10 cellular contexts compared by ENCODE assay signal in genomic region chr17:50209472-50210248, GRCh38. TPM values are rescaled to one million over a fixed set of nuclear protein-coding genes. Genes with fewer than 3 reads are reported as not detected.
DNase-seq lines count a peak whose midpoint lies in the region; ATAC-seq and TF ChIP-seq lines count a peak whose summit lies in the region.
"Had no signal": no experiment of that assay in that cellular context is flagged by ENCODE, and none has a peak within 500 bp of the region (broad histone marks: within the 10 kb centered on the region; RNA-seq: fewer than 3 reads in every experiment).

No MANE protein-coding gene starts in this region.

- H3K4me2 ChIP-seq in PC-3 (ENCODE audit: low read length) (peak overlapping the region; percentile 79), neuronal stem cell (ENCODE audit: insufficient read depth, low read length, poor library complexity, severe bottlenecking) (peak overlapping the region; percentile 11)

- peak overlapping the region; percentile 95 for H4K91ac ChIP-seq in neuronal stem cell (ENCODE audit: low read depth, low read length, poor library complexity)

- no peak overlapping the region for H3K14ac ChIP-seq in neuronal stem cell (ENCODE audit: low read length)

- H3K36me3 Mint-ChIP-seq in activated naive CD4-positive, alpha-beta T cell treated with anti-CD3 and anti-CD28 coated beads for 36 hours (ENCODE audit: low read depth) = no peaks in the 10 kb centered on the region
- H3K36me3 Mint-ChIP-seq: stimulated activated naive B cell treated with anti-CD40 and anti-IgM and Interleukin-4, amounts not matched to agents 10 μg/mL and 1 μg/mL and 100 μg/mL, for 72 hours had no signal

- H3K4me1 ChIP-seq in PC-3 (ENCODE audit: insufficient read depth, low read length) (peaks cover 16% of the 10 kb centered on the region), neuronal stem cell (ENCODE audit: control insufficient read depth in 2 of 2, insufficient read depth in 1 of 2, low read depth in 1 of 2, low read length in 2 of 2) (peaks cover 33 to 49% of the 10 kb centered on the region in 2 donors)

- H3K36me3 ChIP-seq in PC-3 (ENCODE audit: low read depth, low read length) (no peaks in the 10 kb centered on the region), neuronal stem cell (replicated peaks in 1 of 2; ENCODE audit: control insufficient read depth in 2 of 2, insufficient read depth in 2 of 2, low read length in 2 of 2) (no peaks in the 10 kb centered on the region)

- TF ChIP-seq CTCF in PC-3 (conservative IDR thresholded peaks at IDR 0.05; ENCODE audit: low read depth, low read length) = no peak
- no peak for TF ChIP-seq CTCF in fibroblast of mammary gland (conservative IDR thresholded peaks at IDR 0.05; ENCODE audit: control insufficient read depth, insufficient read depth, low read depth, low read length)

- H3K79me2 ChIP-seq in PC-3 (ENCODE audit: low read length) = no peaks in the 10 kb centered on the region

- peaks cover 30% of the 10 kb centered on the region for H3K4me1 Mint-ChIP-seq in activated naive CD4-positive, alpha-beta T cell treated with anti-CD3 and anti-CD28 coated beads for 36 hours (ENCODE audit: low read depth)

- peaks cover 25% of the 10 kb centered on the region for H3K27me3 Mint-ChIP-seq in activated naive CD4-positive, alpha-beta T cell treated with anti-CD3 and anti-CD28 coated beads for 36 hours (ENCODE audit: low read depth)

- H2AFZ ChIP-seq in PC-3 (ENCODE audit: low read length) = no peak overlapping the region
- peak overlapping the region; percentile 82 for H2AFZ ChIP-seq in neuronal stem cell (ENCODE audit: low read length)

- H4K20me1 ChIP-seq in PC-3 (ENCODE audit: low read length) = no peaks in the 10 kb centered on the region

- peak overlapping the region; percentile 84 for H3K18ac ChIP-seq in neuronal stem cell (ENCODE audit: low read length)

- H3K4me3 Mint-ChIP-seq in activated naive CD4-positive, alpha-beta T cell treated with anti-CD3 and anti-CD28 coated beads for 36 hours = no peak overlapping the region
- H3K4me3 Mint-ChIP-seq: stimulated activated naive B cell treated with anti-CD40 and anti-IgM and Interleukin-4, amounts not matched to agents 10 μg/mL and 1 μg/mL and 100 μg/mL, for 72 hours had no signal

- H2BK15ac ChIP-seq in neuronal stem cell (ENCODE audit: low read length) = peak overlapping the region; percentile 30

- ATAC-seq in PC-3 = no peak
- ATAC-seq in HG02798 (IDR thresholded peaks at IDR 0.05; ENCODE audit: poor library complexity, unreplicated experiment) = no peak
- ATAC-seq: stimulated activated naive B cell treated with anti-CD40 and anti-IgM and Interleukin-4, amounts not matched to agents 10 μg/mL and 1 μg/mL and 100 μg/mL, for 72 hours had no signal

- H4K8ac ChIP-seq in neuronal stem cell (ENCODE audit: low read depth, low read length) = no peak overlapping the region

- no peaks in the 10 kb centered on the region for H3K9me2 ChIP-seq in PC-3 (replicated peaks; ENCODE audit: low read length)

- no peak overlapping the region for H3K4me3 ChIP-seq in PC-3 (ENCODE audit: low read length)
- peak overlapping the region; percentile 20 for H3K4me3 ChIP-seq in fibroblast of mammary gland (ENCODE audit: control insufficient read depth, low read depth, low read length)
- H3K4me3 ChIP-seq in neuronal stem cell (ENCODE audit: low read length in 2 of 2) = no peak overlapping the region

- H3K23ac ChIP-seq in neuronal stem cell (ENCODE audit: low read depth, low read length, poor library complexity) = peak overlapping the region; percentile 55

- H3K4ac ChIP-seq in neuronal stem cell (ENCODE audit: low read length) = no peak overlapping the region

- no CpG with 5 or more reads among the region's 16 CpGs for WGBS in neuronal stem cell (ENCODE audit: extremely low coverage in 2 of 2, insufficient read length in 2 of 2, insufficient replicate concordance in 1 of 2), 2 donors

- no peak overlapping the region for H3K27ac Mint-ChIP-seq in activated naive CD4-positive, alpha-beta T cell treated with anti-CD3 and anti-CD28 coated beads for 36 hours
- H3K27ac Mint-ChIP-seq: stimulated activated naive B cell treated with anti-CD40 and anti-IgM and Interleukin-4, amounts not matched to agents 10 μg/mL and 1 μg/mL and 100 μg/mL, for 72 hours had no signal

- H3K9ac ChIP-seq in PC-3 (ENCODE audit: low read length) (no peak overlapping the region), neuronal stem cell (ENCODE audit: low read depth, low read length, poor library complexity) (no peak overlapping the region)

- DNase-seq in Ammon's horn (ENCODE audit: low spot score) = peak; percentile 25
- DNase-seq in PC-3 = no peak
- DNase-seq in fibroblast of mammary gland (ENCODE audit: low read depth) = peak; percentile 100
- no peak for DNase-seq in neuronal stem cell (ENCODE audit: low spot score)
- DNase-seq in hypothalamus (lab: John Stamatoyannopoulos, UW) = no peak
- no peak for DNase-seq in activated naive CD4-positive, alpha-beta T cell treated with anti-CD3 and anti-CD28 coated beads for 36 hours
- no peak for DNase-seq in stimulated activated CD4-positive, alpha-beta T cell treated with anti-CD3 and anti-CD28 coated beads, Interleukin-4, amount 100 ng/mL, for 4 hours
- DNase-seq: NCI-H2029 treated with DMSO at 0.1 percent for 48 hours; stimulated activated naive B cell treated with anti-CD40 and anti-IgM and Interleukin-4, amounts not matched to agents 10 μg/mL and 1 μg/mL and 100 μg/mL, for 72 hours had no signal

- peak overlapping the region; percentile 26 for H2AK5ac ChIP-seq in neuronal stem cell (ENCODE audit: low read depth, low read length)

- intact Hi-C loops in PC-3 (cut with micrococcal nuclease) = no loop called here
- intact Hi-C loops in activated naive CD4-positive, alpha-beta T cell treated with anti-CD3 and anti-CD28 coated beads for 36 hours (cut with micrococcal nuclease) = no loop called here

- no peaks in the 10 kb centered on the region for H3K9me3 Mint-ChIP-seq in activated naive CD4-positive, alpha-beta T cell treated with anti-CD3 and anti-CD28 coated beads for 36 hours
- H3K9me3 Mint-ChIP-seq: stimulated activated naive B cell treated with anti-CD40 and anti-IgM and Interleukin-4, amounts not matched to agents 10 μg/mL and 1 μg/mL and 100 μg/mL, for 72 hours had no signal

- POLR2A ChIA-PET in PC-3 (lab: Charles Lee; ENCODE audit: unreplicated experiment) = no interaction called here

- H2BK120ac ChIP-seq in neuronal stem cell (ENCODE audit: low read depth, low read length) = peak overlapping the region; percentile 10

- H2BK5ac ChIP-seq in neuronal stem cell (ENCODE audit: low read length) = peak overlapping the region; percentile 68

- no peaks in the 10 kb centered on the region for H3F3A ChIP-seq in PC-3 (ENCODE audit: low read length, unreplicated experiment)

- H3K27ac ChIP-seq in PC-3 (ENCODE audit: low read length) (no peak overlapping the region), neuronal stem cell (replicated peaks; ENCODE audit: low read length) (peak overlapping the region; percentile 71)

- H3K79me1 ChIP-seq in neuronal stem cell (ENCODE audit: low read depth, low read length) = no peaks in the 10 kb centered on the region

- CTCF ChIA-PET in PC-3 (lab: Charles Lee) = no interaction called here
- CTCF ChIA-PET in activated naive CD4-positive, alpha-beta T cell treated with anti-CD3 and anti-CD28 coated beads for 36 hours (lab: Charles Lee) = interaction anchor here (1.4 to 10.5 kb wide), 3 partner anchors 8 to 62 kb away, joined by 3 to 87 read pairs (median 11); partner anchors contain the start of gene COL1A1

- H3K9me3 ChIP-seq in PC-3 (ENCODE audit: low read length) = no peaks in the 10 kb centered on the region
- H3K9me3 ChIP-seq in neuronal stem cell (replicated peaks in 1 of 2; ENCODE audit: control insufficient read depth in 2 of 2, insufficient read depth in 1 of 2, low read depth in 1 of 2, low read length in 2 of 2) = peaks cover 0 to 2% of the 10 kb centered on the region in 2 donors

- H2BK12ac ChIP-seq in neuronal stem cell (ENCODE audit: low read length) = peak overlapping the region; percentile 96

- BruUV-seq in PC-3 (replicated peaks; lab: Mats Ljungman, UMichigan) = no TSS peak

- H3K27me3 ChIP-seq in PC-3 (ENCODE audit: low read length) (no peaks in the 10 kb centered on the region), neuronal stem cell (ENCODE audit: control insufficient read depth in 3 of 3, insufficient read depth in 3 of 3, low read depth in 1 of 3, low read length in 3 of 3) (peaks cover 0 to 3% (median 0%) of the 10 kb centered on the region in 3 experiments)

RNA-seq across cellular contexts. Expression of gene COL1A1, which starts 8.2 kb away (rescaled TPM):
- total RNA-seq in PC-3 (2014; rRNA removed) = 30.6 and 56.2 TPM in 2 replicates
- 17.9 TPM for polyA plus RNA-seq in neuronal stem cell (2013, experiment 1 of 2)
- 18.4 TPM for polyA plus RNA-seq in neuronal stem cell (2013, experiment 2 of 2)
- 1 to 10 TPM in 1 of 2 experiments, under 1 TPM in 1; 0.95 to 1.7 TPM for total RNA-seq in activated naive CD4-positive, alpha-beta T cell treated with anti-CD3 and anti-CD28 coated beads for 36 hours

RNA-seq across cellular contexts. Expression of gene SGCA, which starts 43.9 kb away (rescaled TPM):
- total RNA-seq in PC-3 (2014; rRNA removed) = not detected in 2 replicates
- 0.57 TPM for polyA plus RNA-seq in neuronal stem cell (2013, experiment 1 of 2)
- polyA plus RNA-seq in neuronal stem cell (2013, experiment 2 of 2) = 0.35 TPM
- under 1 TPM in 1 of 2 experiments, not detected in 1; 0.14 TPM for total RNA-seq in activated naive CD4-positive, alpha-beta T cell treated with anti-CD3 and anti-CD28 coated beads for 36 hours

RNA-seq across cellular contexts. Expression of gene PPP1R9B, which starts 59.2 kb away (rescaled TPM):
- 67.7 and 95.0 TPM in 2 replicates for total RNA-seq in PC-3 (2014; rRNA removed)
- 19.8 TPM for polyA plus RNA-seq in neuronal stem cell (2013, experiment 1 of 2)
- 19.4 TPM for polyA plus RNA-seq in neuronal stem cell (2013, experiment 2 of 2)
- 10 to 100 TPM; 67.7 TPM for total RNA-seq in activated naive CD4-positive, alpha-beta T cell treated with anti-CD3 and anti-CD28 coated beads for 36 hours

Comparison
In these comparisons a context has a peak if more than half of its experiments do, and no peak if none do; other contexts are left out.
1. DNase-seq: peak in Ammon's horn (single experiment) and fibroblast of mammary gland (single experiment); none in PC-3 (single experiment), neuronal stem cell (single experiment), hypothalamus (0 of 51), activated naive CD4-positive, alpha-beta T cell treated with anti-CD3 and anti-CD28 coated beads for 36 hours (single experiment) and stimulated activated CD4-positive, alpha-beta T cell treated with anti-CD3 and anti-CD28 coated beads, Interleukin-4, amount 100 ng/mL, for 4 hours (0 of 2).
2. RNA of gene COL1A1, which starts 8.2 kb away (total RNA-seq): 30.6 to 56.2 TPM in PC-3; 0.95 to 1.7 TPM in activated naive CD4-positive, alpha-beta T cell treated with anti-CD3 and anti-CD28 coated beads for 36 hours; every median in the first group is over 10 times any median in the second.